Comparison of ENCODE assay signal across 1 cellular context in genomic region chr1:218933526-218933925, GRCh38.
TF ChIP-seq lines count a peak whose summit lies in the region.

No MANE protein-coding gene starts in this region.

TF ChIP-seq in IMR-90, 13 proteins besides CTCF, POLR2A, EP300 and RAD21 (continued from another document):
- TF ChIP-seq, protein P1, sequence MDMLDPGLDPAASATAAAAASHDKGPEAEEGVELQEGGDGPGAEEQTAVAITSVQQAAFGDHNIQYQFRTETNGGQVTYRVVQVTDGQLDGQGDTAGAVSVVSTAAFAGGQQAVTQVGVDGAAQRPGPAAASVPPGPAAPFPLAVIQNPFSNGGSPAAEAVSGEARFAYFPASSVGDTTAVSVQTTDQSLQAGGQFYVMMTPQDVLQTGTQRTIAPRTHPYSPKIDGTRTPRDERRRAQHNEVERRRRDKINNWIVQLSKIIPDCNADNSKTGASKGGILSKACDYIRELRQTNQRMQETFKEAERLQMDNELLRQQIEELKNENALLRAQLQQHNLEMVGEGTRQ (IDR thresholded peaks at IDR 0.05; ENCODE audit: low read depth, low read length): no peak
